8 cellular contexts compared by ENCODE assay signal in genomic region chr1:2322065-2322571, GRCh38.
A peak's percentile ranks its signal among the peaks of the same experiment; 100 is the strongest.
DNase-seq lines count a peak whose midpoint lies in the region; ATAC-seq and TF ChIP-seq lines count a peak whose summit lies in the region.

No MANE protein-coding gene starts in this region.

- H3K27ac Mint-ChIP-seq in endothelial cell (ENCODE audit: unreplicated experiment) = no peak overlapping the region

- no peaks in the 10 kb centered on the region for H3K36me3 ChIP-seq in skeletal muscle tissue (ENCODE audit: control insufficient read depth in 3 of 3, insufficient read depth in 3 of 3, low read length in 3 of 3)

- no peaks in the 10 kb centered on the region for H3K4me1 Mint-ChIP-seq in endothelial cell (ENCODE audit: unreplicated experiment)

- no peaks in the 10 kb centered on the region for H3K9me3 ChIP-seq in skeletal muscle tissue (ENCODE audit: control insufficient read depth in 3 of 3, low read length in 3 of 3)

- DNase-seq in HK-2 (ENCODE audit: unreplicated experiment) (peak; percentile 89), cerebellum (ENCODE audit: low spot score) (peak; percentile 64), endothelial cell (ENCODE audit: low spot score) (no peak), OCI-M2 (lab: John Stamatoyannopoulos, UW; ENCODE audit: unreplicated experiment) (no peak), NCI-H2227 (lab: John Stamatoyannopoulos, UW; ENCODE audit: unreplicated experiment) (no peak)

- peak overlapping the region in 2 of 3 donors; percentile 50 to 70 for H3K9ac ChIP-seq in skeletal muscle tissue (ENCODE audit: low read depth in 1 of 3, low read length in 3 of 3)

- H3K27me3 ChIP-seq in layer of hippocampus (ENCODE audit: control insufficient read depth, insufficient read depth, low read length) (peaks cover 6% of the 10 kb centered on the region), skeletal muscle tissue (ENCODE audit: control insufficient read depth in 3 of 3, insufficient read depth in 3 of 3, low read length in 3 of 3) (peaks cover 4 to 37% (median 27%) of the 10 kb centered on the region in 3 donors)

- no peak overlapping the region for H3K4me3 Mint-ChIP-seq in endothelial cell (ENCODE audit: unreplicated experiment)

- peaks cover 2% of the 10 kb centered on the region for H3K36me3 Mint-ChIP-seq in endothelial cell (ENCODE audit: low read depth, unreplicated experiment)

- no peak for TF ChIP-seq CTCF in endothelial cell (IDR thresholded peaks at IDR 0.05; ENCODE audit: unreplicated experiment)

- peak overlapping the region in 1 of 3 donors; percentile 41 for H3K4me3 ChIP-seq in skeletal muscle tissue (ENCODE audit: low read length in 3 of 3)

- no peak for ATAC-seq in GM19351 (IDR thresholded peaks at IDR 0.05; ENCODE audit: unreplicated experiment)

- H3K27ac ChIP-seq in layer of hippocampus (ENCODE audit: low read depth, low read length) (peak overlapping the region; percentile 62), skeletal muscle tissue (ENCODE audit: low read depth, low read length) (peak overlapping the region; percentile 76)

- H3K27me3 Mint-ChIP-seq in endothelial cell (ENCODE audit: unreplicated experiment) = peaks cover 9% of the 10 kb centered on the region

- peaks cover 37 to 49% (median 40%) of the 10 kb centered on the region in 3 donors for H3K4me1 ChIP-seq in skeletal muscle tissue (ENCODE audit: control insufficient read depth in 3 of 3, insufficient read depth in 3 of 3, low read length in 3 of 3)

- peaks cover 6% of the 10 kb centered on the region for H3K9me3 Mint-ChIP-seq in endothelial cell (ENCODE audit: unreplicated experiment)

Comparison
In these comparisons a context has a peak if more than half of its experiments do, and no peak if none do; other contexts are left out.
1. DNase-seq: peak in HK-2 (single experiment) and cerebellum (single experiment); none in endothelial cell (single experiment), OCI-M2 (single experiment) and NCI-H2227 (single experiment).